In genomic region chr4:184168406-184169019, GRCh38 we compare ENCODE assay signal across 8 cellular contexts. TPM values are rescaled to one million over a fixed set of nuclear protein-coding genes. Genes with fewer than 3 reads are reported as not detected.
DNase-seq lines count a peak whose midpoint lies in the region; ATAC-seq and TF ChIP-seq lines count a peak whose summit lies in the region.

No MANE protein-coding gene starts in this region.

- TF ChIP-seq CTCF in C4-2B (conservative IDR thresholded peaks at IDR 0.05): peak; percentile 94
- peak; percentile 80 for TF ChIP-seq CTCF in parathyroid adenoma (IDR thresholded peaks at IDR 0.05)

- H3K9ac ChIP-seq in parathyroid adenoma: no peak overlapping the region

- H3K36me3 Mint-ChIP-seq in activated naive CD4-positive, alpha-beta T cell treated with anti-CD3 and anti-CD28 coated beads, Interleukin-2, amount 10 ng/mL, durations not matched to agents 7 days and 5 days: no peaks in the 10 kb centered on the region

- H3K27ac Mint-ChIP-seq in activated naive CD4-positive, alpha-beta T cell treated with anti-CD3 and anti-CD28 coated beads, Interleukin-2, amount 10 ng/mL, durations not matched to agents 7 days and 5 days: no peak overlapping the region

- no peak overlapping the region for H3K27ac ChIP-seq in C4-2B
- H3K27ac ChIP-seq in SJCRH30: no peak overlapping the region
- no peak overlapping the region for H3K27ac ChIP-seq in parathyroid adenoma

- H3K9me3 ChIP-seq in SJCRH30 (replicated peaks): no peaks in the 10 kb centered on the region
- H3K9me3 ChIP-seq in parathyroid adenoma (ENCODE audit: control insufficient read depth, low read length): no peaks in the 10 kb centered on the region

- no peak overlapping the region for H3K4me3 Mint-ChIP-seq in activated naive CD4-positive, alpha-beta T cell treated with anti-CD3 and anti-CD28 coated beads, Interleukin-2, amount 10 ng/mL, durations not matched to agents 7 days and 5 days

- no peak overlapping the region for H3K4me2 ChIP-seq in parathyroid adenoma (ENCODE audit: low read length)

- H2AFZ ChIP-seq in parathyroid adenoma: peak overlapping the region; percentile 16

- DNase-seq in SJCRH30: peak; percentile 49 to 70
- DNase-seq in activated naive CD4-positive, alpha-beta T cell treated with anti-CD3 and anti-CD28 coated beads, Interleukin-2, amount 10 ng/mL, durations not matched to agents 7 days and 5 days: peak; percentile 66
- peak; percentile 41 to 92 (median 81) for DNase-seq in head of caudate nucleus
- DNase-seq in ureter (ENCODE audit: low spot score): peak; percentile 72

- H3K27me3 Mint-ChIP-seq in activated naive CD4-positive, alpha-beta T cell treated with anti-CD3 and anti-CD28 coated beads, Interleukin-2, amount 10 ng/mL, durations not matched to agents 7 days and 5 days: peaks cover 61% of the 10 kb centered on the region

- H3K4me1 ChIP-seq in SJCRH30 (no peaks in the 10 kb centered on the region), parathyroid adenoma (no peaks in the 10 kb centered on the region)

- ATAC-seq in GM19372 (IDR thresholded peaks at IDR 0.05; ENCODE audit: low read depth, unreplicated experiment) (peak; percentile 91), HG03442 (IDR thresholded peaks at IDR 0.05; ENCODE audit: unreplicated experiment) (peak; percentile 78)

- no peak overlapping the region for H3K4me3 ChIP-seq in SJCRH30
- no peak overlapping the region for H3K4me3 ChIP-seq in parathyroid adenoma (ENCODE audit: low read depth, low read length)

- no peaks in the 10 kb centered on the region for H3K27me3 ChIP-seq in SJCRH30
- H3K27me3 ChIP-seq in parathyroid adenoma (ENCODE audit: control insufficient read depth, insufficient read depth, low read length): no peaks in the 10 kb centered on the region

- H3K9me3 Mint-ChIP-seq in activated naive CD4-positive, alpha-beta T cell treated with anti-CD3 and anti-CD28 coated beads, Interleukin-2, amount 10 ng/mL, durations not matched to agents 7 days and 5 days: no peaks in the 10 kb centered on the region

- peaks cover 4% of the 10 kb centered on the region for H3K4me1 Mint-ChIP-seq in activated naive CD4-positive, alpha-beta T cell treated with anti-CD3 and anti-CD28 coated beads, Interleukin-2, amount 10 ng/mL, durations not matched to agents 7 days and 5 days

- no peaks in the 10 kb centered on the region for H3K36me3 ChIP-seq in SJCRH30
- no peaks in the 10 kb centered on the region for H3K36me3 ChIP-seq in parathyroid adenoma (ENCODE audit: control insufficient read depth, insufficient read depth, low read length)

- CTCF ChIA-PET in activated naive CD4-positive, alpha-beta T cell treated with anti-CD3 and anti-CD28 coated beads, Interleukin-2, amount 10 ng/mL, durations not matched to agents 7 days and 5 days (lab: Charles Lee): interaction anchor here (1.0 to 2.7 kb wide), 6 partner anchors 9 to 327 kb away, joined by 3 to 12 read pairs (median 4); no protein-coding TSS in a partner anchor

- intact Hi-C loops in head of caudate nucleus (cut with DNase I): no loop called here

- H3K79me2 ChIP-seq in parathyroid adenoma: no peaks in the 10 kb centered on the region

RNA-seq across cellular contexts. Expression of gene ENPP6, which starts 49.2 kb away (rescaled TPM):
- total RNA-seq in SJCRH30 (2014; rRNA removed; shearing (Covaris generic)): not detected in 2 replicates
- 3.9 TPM for total RNA-seq in ureter
